In genomic region chr4:7911044-7911578, GRCh38 we compare ENCODE assay signal across 9 cellular contexts. TPM values are rescaled to one million over a fixed set of nuclear protein-coding genes. Genes with fewer than 3 reads are reported as not detected.
A peak's percentile ranks its signal among the peaks of the same experiment; 100 is the strongest.
DNase-seq lines count a peak whose midpoint lies in the region; ATAC-seq and TF ChIP-seq lines count a peak whose summit lies in the region.
"Had no signal": no experiment of that assay in that cellular context is flagged by ENCODE, and none has a peak within 500 bp of the region (broad histone marks: within the 10 kb centered on the region; RNA-seq: fewer than 3 reads in every experiment).

No MANE protein-coding gene starts in this region.

- peak overlapping the region; percentile 24 for H3K27ac Mint-ChIP-seq in progenitor cell of endocrine pancreas

- peak; percentile 62 for DNase-seq in D341Med (ENCODE audit: low spot score)
- peak; percentile 53 for DNase-seq in Right ventricle myocardium superior
- DNase-seq in progenitor cell of endocrine pancreas (ENCODE audit: low spot score, unreplicated experiment): no peak
- no peak for DNase-seq in LoVo (ENCODE audit: low spot score)
- no peak for DNase-seq in occipital lobe (lab: John Stamatoyannopoulos, UW)
- DNase-seq in NCI-H446 treated with DMSO at 0.1 percent for 48 hours (lab: John Stamatoyannopoulos, UW): no peak
- DNase-seq: cerebellar nuclear complex had no signal

- ATAC-seq in Right ventricle myocardium superior (ENCODE audit: poor library complexity) (peak; percentile 72), GM18868 (IDR thresholded peaks at IDR 0.05; ENCODE audit: unreplicated experiment) (no peak)

- H3K27me3 Mint-ChIP-seq in progenitor cell of endocrine pancreas: no peaks in the 10 kb centered on the region

- H3K4me1 Mint-ChIP-seq in progenitor cell of endocrine pancreas (ENCODE audit: low read depth): peaks cover 20% of the 10 kb centered on the region

- H3K4me3 ChIP-seq in WI38 (ENCODE audit: low read depth, low read length): peak overlapping the region; percentile 2

- intact Hi-C loops in Right ventricle myocardium superior (cut with DNase I): no loop called here

- H3K4me3 Mint-ChIP-seq in progenitor cell of endocrine pancreas (ENCODE audit: low read depth): no peak overlapping the region

- no peaks in the 10 kb centered on the region for H3K9me3 Mint-ChIP-seq in progenitor cell of endocrine pancreas (ENCODE audit: low read depth)

- peaks cover 3% of the 10 kb centered on the region for H3K36me3 Mint-ChIP-seq in progenitor cell of endocrine pancreas (ENCODE audit: insufficient read depth)

- no peak for TF ChIP-seq CTCF in WI38 (IDR thresholded peaks at IDR 0.05; ENCODE audit: low read depth, low read length)
- no peak for TF ChIP-seq CTCF in progenitor cell of endocrine pancreas (IDR thresholded peaks at IDR 0.05; ENCODE audit: unreplicated experiment)

RNA-seq across cellular contexts. Expression of gene AFAP1, which starts 28.6 kb away (rescaled TPM):
- total RNA-seq in Right ventricle myocardium superior: 6.2 TPM
- 31.9 and 32.9 TPM in 2 replicates for total RNA-seq in progenitor cell of endocrine pancreas
- total RNA-seq in occipital lobe: 62.2 TPM

Comparison
In these comparisons a context has a peak if more than half of its experiments do, and no peak if none do; other contexts are left out.
1. DNase-seq: peak in D341Med (single experiment) and Right ventricle myocardium superior (single experiment); none in progenitor cell of endocrine pancreas (single experiment), LoVo (single experiment), occipital lobe (single experiment) and NCI-H446 treated with DMSO at 0.1 percent for 48 hours (single experiment).